Comparison of ENCODE assay signal across 19 cellular contexts in the genomic region with DNA sequence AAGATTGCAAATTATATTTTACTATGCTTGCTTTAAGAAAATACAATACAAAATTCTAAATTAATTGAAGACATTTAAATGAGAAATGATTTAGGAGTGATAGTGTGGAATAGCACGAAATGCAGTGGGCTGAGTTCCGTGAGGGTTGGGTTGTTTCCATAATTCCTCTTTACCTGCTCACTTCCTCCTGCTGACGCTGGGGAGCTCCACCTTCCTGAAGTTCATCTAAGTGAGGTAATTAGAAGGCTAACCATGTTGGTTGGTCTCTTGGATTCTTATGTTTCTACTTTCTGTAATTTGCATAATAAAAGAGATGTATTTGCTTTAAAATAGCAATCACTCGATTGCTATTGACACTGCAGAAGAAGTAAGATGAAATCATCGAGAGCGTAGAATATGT. TPM values are rescaled to one million over a fixed set of nuclear protein-coding genes. Genes with fewer than 3 reads are reported as not detected.
DNase-seq lines count a peak whose midpoint lies in the region; ATAC-seq, FAIRE-seq and TF ChIP-seq lines count a peak whose summit lies in the region.
"Had no signal": no experiment of that assay in that cellular context is flagged by ENCODE, and none has a peak within 500 bp of the region (broad histone marks: within the 10 kb centered on the region; RNA-seq: fewer than 3 reads in every experiment).

No MANE protein-coding gene starts in this region.

- H2AFZ ChIP-seq in HepG2 (ENCODE audit: low read length) = no peak overlapping the region

- no peak overlapping the region for H3K27ac ChIP-seq in HepG2 (ENCODE audit: extremely low read length, insufficient read depth, low read length)
- no peak overlapping the region for H3K27ac ChIP-seq in right lobe of liver
- H3K27ac ChIP-seq in Peyer's patch = no peak overlapping the region
- H3K27ac ChIP-seq: A549 had no signal

- CTCF ChIA-PET in HepG2 (lab: Yijun Ruan, JAX; ENCODE audit: low intra/inter-chr PET ratio, low total read pairs) = interaction anchor here (4.3 kb wide), 1 partner anchor 108 kb away, joined by 40 read pairs; no protein-coding TSS in a partner anchor

- H3K36me3 ChIP-seq in HepG2 (replicated peaks in 1 of 2; ENCODE audit: control insufficient read depth in 1 of 2, insufficient read depth in 2 of 2, low read length in 2 of 2) (no peaks in the 10 kb centered on the region), right lobe of liver (no peaks in the 10 kb centered on the region), Peyer's patch (no peaks in the 10 kb centered on the region)

- TF ChIP-seq POLR2A in HepG2 (IDR thresholded peaks at IDR 0.05; ENCODE audit: insufficient read depth in 1 of 2, low read depth in 2 of 2, low read length in 2 of 2) = no peak
- TF ChIP-seq POLR2A in right lobe of liver (IDR thresholded peaks at IDR 0.05) = no peak
- TF ChIP-seq POLR2A in Peyer's patch (IDR thresholded peaks at IDR 0.05) = no peak

- intact Hi-C loops in HepG2 (cut with micrococcal nuclease; ENCODE audit: unreplicated experiment) = loop anchor here (5.0 kb wide), 1 partner anchor 94 kb away; no protein-coding TSS in a partner anchor
- intact Hi-C loops in right lobe of liver (cut with DNase I) = no loop called here
- intact Hi-C loops in left colon (cut with DNase I, micrococcal nuclease) = no loop called here

- H3K9ac ChIP-seq in HepG2 (ENCODE audit: insufficient read depth, low read depth, low read length) = no peak overlapping the region

- H3K4me1 ChIP-seq in HepG2 (ENCODE audit: insufficient read depth, low read length) (no peaks in the 10 kb centered on the region), right lobe of liver (no peaks in the 10 kb centered on the region), Peyer's patch (no peaks in the 10 kb centered on the region)
- H3K4me1 ChIP-seq: A549 had no signal

- no peaks in the 10 kb centered on the region for H3K9me3 ChIP-seq in HepG2 (ENCODE audit: low read length)
- no peaks in the 10 kb centered on the region for H3K9me3 ChIP-seq in right lobe of liver
- H3K9me3 ChIP-seq in Peyer's patch = no peaks in the 10 kb centered on the region
- H3K9me3 ChIP-seq: A549 had no signal

- in situ Hi-C loops in HepG2 (cut with HindIII; ENCODE audit: extremely low pct_ligation_motif_present, low pct_unique_long_range_greater_than_20kb) = loop anchor here (10.0 kb wide), 1 partner anchor 73 kb away; no protein-coding TSS in a partner anchor

- no peaks in the 10 kb centered on the region for H4K20me1 ChIP-seq in HepG2 (ENCODE audit: insufficient read depth, low read length)

- no TSS peak for BruUV-seq in HepG2 (replicated peaks; lab: Mats Ljungman, UMichigan)

- TF ChIP-seq CTCF in HepG2 (CRISPR knock-in tag; IDR thresholded peaks at IDR 0.05) (peak; percentile 22; the same call in 1 of the 2 replicates), right lobe of liver (IDR thresholded peaks at IDR 0.05) (no peak), Peyer's patch (IDR thresholded peaks at IDR 0.05) (peak in 4 of 6 experiments; percentile 11 to 52 (median 40))

- WGBS in HepG2 (ENCODE audit: low lambda C conversion rate) = 39% methylated on average over 6 of the region's 6 CpGs
- 59% methylated on average over 6 of the region's 6 CpGs for WGBS in right lobe of liver (ENCODE audit: insufficient coverage, low coverage, low lambda C conversion rate, missing lambda C conversion rate)

- H3K4me3 ChIP-seq in HepG2 (replicated peaks in 1 of 3; ENCODE audit: insufficient read depth in 1 of 3, low read depth in 2 of 3, low read length in 3 of 3) (no peak overlapping the region), right lobe of liver (no peak overlapping the region), Peyer's patch (no peak overlapping the region)
- H3K4me3 ChIP-seq: A549 had no signal

- DNase-seq in HepG2 (ENCODE audit: low spot score) = no peak
- DNase-seq in right lobe of liver = no peak
- DNase-seq in Peyer's patch = peak in 1 of 3 donors; percentile 52
- DNase-seq in left colon = peak in 1 of 2 donors; percentile 16
- DNase-seq in AML-193 (lab: John Stamatoyannopoulos, UW) = no peak
- DNase-seq: CD8-positive, alpha-beta T cell; COR-L47; DND-41; GDM1; HCEC 1CT; HFFc6; IMR-90 had no signal

- FAIRE-seq in HepG2 (lab: Jason Lieb, UNC) = no peak
- FAIRE-seq: A549 had no signal

- POLR2A ChIA-PET in HepG2 (lab: Yijun Ruan, JAX) = no interaction called here

- no peak for ATAC-seq in HepG2
- ATAC-seq in right lobe of liver = no peak
- peak; percentile 90 for ATAC-seq in left colon
- ATAC-seq in HG02884 (IDR thresholded peaks at IDR 0.05; ENCODE audit: unreplicated experiment) = no peak
- ATAC-seq in GM18861 (IDR thresholded peaks at IDR 0.05; ENCODE audit: unreplicated experiment) = no peak
- ATAC-seq: A549; CD8-positive, alpha-beta T cell had no signal

- TF ChIP-seq EP300 in HepG2 (IDR thresholded peaks at IDR 0.05; ENCODE audit: low read depth in 2 of 2, low read length in 2 of 2) = no peak
- no peak for TF ChIP-seq EP300 in HepG2 (CRISPR knock-in tag; IDR thresholded peaks at IDR 0.05; ENCODE audit: borderline replicate concordance)

- no peak overlapping the region for H3K4me2 ChIP-seq in HepG2 (ENCODE audit: low read depth, low read length)
- H3K4me2 ChIP-seq: A549 had no signal

- TF ChIP-seq RAD21 in HepG2 (CRISPR knock-in tag; IDR thresholded peaks at IDR 0.05) = no peak

- H3K79me2 ChIP-seq in HepG2 (ENCODE audit: insufficient read depth, low read length) = no peaks in the 10 kb centered on the region

- H3K27me3 ChIP-seq in HepG2 (ENCODE audit: control insufficient read depth in 1 of 2, insufficient read depth in 2 of 2, low read length in 2 of 2) = no peaks in the 10 kb centered on the region
- H3K27me3 ChIP-seq in right lobe of liver = no peaks in the 10 kb centered on the region
- no peaks in the 10 kb centered on the region for H3K27me3 ChIP-seq in Peyer's patch

RNA-seq across cellular contexts. Expression of a gene that starts 4.7 kb away (rescaled TPM):
- total RNA-seq in HepG2 (2016; rRNA removed; fragmentation: Illumina TruSeq; extraction: Trizol) = not detected in 2 replicates
- total RNA-seq in HepG2 (2016; cell fraction: cytosol; rRNA removed; fragmentation: Illumina TruSeq; extraction: Trizol; ENCODE audit: low read depth) = not detected in 2 replicates
- not detected in 2 replicates for total RNA-seq in HepG2 (2016; cell fraction: insoluble cytoplasmic fraction; rRNA removed; fragmentation: Illumina TruSeq; extraction: Trizol)
- not detected in 2 replicates for total RNA-seq in HepG2 (2016; cell fraction: membrane; rRNA removed; fragmentation: Illumina TruSeq; extraction: Trizol)
- not detected in 2 replicates for total RNA-seq in HepG2 (2016; cell fraction: nucleus; rRNA removed; fragmentation: Illumina TruSeq; extraction: Trizol)
- not detected in 2 replicates for polyA plus RNA-seq in HepG2 (2011; rRNA removed)
- polyA plus RNA-seq in HepG2 (2011; cell fraction: cytosol; rRNA removed) = not detected in 2 replicates
- polyA plus RNA-seq in HepG2 (2011; cell fraction: nucleus; rRNA removed) = not detected in 2 replicates
- not detected in 2 replicates for polyA plus RNA-seq in HepG2 (2012)
- polyA plus RNA-seq in HepG2 (2016; cell fraction: cytosol; fragmentation: Illumina TruSeq; extraction: Trizol; ENCODE audit: low read depth) = not detected in 2 replicates
- not detected in 2 replicates for polyA plus RNA-seq in HepG2 (2016; cell fraction: insoluble cytoplasmic fraction; fragmentation: Illumina TruSeq; extraction: Trizol; ENCODE audit: low read depth)
- not detected in 2 replicates for polyA plus RNA-seq in HepG2 (2016; cell fraction: membrane; fragmentation: Illumina TruSeq; extraction: Trizol; ENCODE audit: low read depth)
- polyA plus RNA-seq in HepG2 (2016; cell fraction: nucleus; fragmentation: Illumina TruSeq; extraction: Trizol; ENCODE audit: insufficient read depth, low read depth) = not detected in 2 replicates
- not detected in 2 replicates for polyA minus RNA-seq in HepG2 (2011; rRNA and poly(A)+ RNA removed; ENCODE audit: low replicate concordance)
- polyA minus RNA-seq in HepG2 (2011; cell fraction: cytosol; rRNA and poly(A)+ RNA removed) = not detected in 2 replicates
- not detected in 2 replicates for polyA minus RNA-seq in HepG2 (2011; cell fraction: nucleus; rRNA and poly(A)+ RNA removed)
- total RNA-seq in right lobe of liver = not detected
- not detected for total RNA-seq in Peyer's patch
- not detected for total RNA-seq in left colon
- total RNA-seq: CD8-positive, alpha-beta T cell; H4; HFFc6; IMR-90 had no signal
- polyA plus RNA-seq: A549, AG04450, BJ, CD14-positive monocyte, IMR-90 had no signal

RNA-seq across cellular contexts. Expression of a gene that starts 42.6 kb away (rescaled TPM):
- not detected in 2 replicates for total RNA-seq in HepG2 (2016; rRNA removed; fragmentation: Illumina TruSeq; extraction: Trizol)
- total RNA-seq in HepG2 (2016; cell fraction: cytosol; rRNA removed; fragmentation: Illumina TruSeq; extraction: Trizol; ENCODE audit: low read depth) = not detected in 2 replicates
- total RNA-seq in HepG2 (2016; cell fraction: insoluble cytoplasmic fraction; rRNA removed; fragmentation: Illumina TruSeq; extraction: Trizol) = not detected in 2 replicates
- total RNA-seq in HepG2 (2016; cell fraction: membrane; rRNA removed; fragmentation: Illumina TruSeq; extraction: Trizol) = not detected in 2 replicates
- not detected in 2 replicates for total RNA-seq in HepG2 (2016; cell fraction: nucleus; rRNA removed; fragmentation: Illumina TruSeq; extraction: Trizol)
- polyA plus RNA-seq in HepG2 (2011; rRNA removed) = not detected in 2 replicates
- polyA plus RNA-seq in HepG2 (2011; cell fraction: cytosol; rRNA removed) = not detected in 2 replicates
- polyA plus RNA-seq in HepG2 (2011; cell fraction: nucleus; rRNA removed) = not detected in 2 replicates
- polyA plus RNA-seq in HepG2 (2012) = not detected in 2 replicates
- not detected in 2 replicates for polyA plus RNA-seq in HepG2 (2016; cell fraction: cytosol; fragmentation: Illumina TruSeq; extraction: Trizol; ENCODE audit: low read depth)
- not detected in 2 replicates for polyA plus RNA-seq in HepG2 (2016; cell fraction: insoluble cytoplasmic fraction; fragmentation: Illumina TruSeq; extraction: Trizol; ENCODE audit: low read depth)
- not detected in 2 replicates for polyA plus RNA-seq in HepG2 (2016; cell fraction: membrane; fragmentation: Illumina TruSeq; extraction: Trizol; ENCODE audit: low read depth)
- polyA plus RNA-seq in HepG2 (2016; cell fraction: nucleus; fragmentation: Illumina TruSeq; extraction: Trizol; ENCODE audit: insufficient read depth, low read depth) = not detected in 2 replicates
- polyA minus RNA-seq in HepG2 (2011; rRNA and poly(A)+ RNA removed; ENCODE audit: low replicate concordance) = not detected in 2 replicates
- not detected in 2 replicates for polyA minus RNA-seq in HepG2 (2011; cell fraction: cytosol; rRNA and poly(A)+ RNA removed)
- polyA minus RNA-seq in HepG2 (2011; cell fraction: nucleus; rRNA and poly(A)+ RNA removed) = not detected in 2 replicates
- not detected for total RNA-seq in right lobe of liver
- not detected for total RNA-seq in Peyer's patch
- total RNA-seq in left colon = not detected
- total RNA-seq: CD8-positive, alpha-beta T cell; H4; HFFc6; IMR-90 had no signal
- polyA plus RNA-seq: A549, AG04450, BJ, CD14-positive monocyte, IMR-90 had no signal

RNA-seq across cellular contexts. Expression of a gene that starts 52.8 kb away (rescaled TPM):
- total RNA-seq in HepG2 (2016; rRNA removed; fragmentation: Illumina TruSeq; extraction: Trizol) (not detected in 2 replicates), right lobe of liver (not detected), Peyer's patch (not detected), left colon (not detected)
- total RNA-seq in HepG2 (2016; cell fraction: cytosol; rRNA removed; fragmentation: Illumina TruSeq; extraction: Trizol; ENCODE audit: low read depth) = not detected in 2 replicates
- total RNA-seq in HepG2 (2016; cell fraction: insoluble cytoplasmic fraction; rRNA removed; fragmentation: Illumina TruSeq; extraction: Trizol) = not detected in 2 replicates
- not detected in 2 replicates for total RNA-seq in HepG2 (2016; cell fraction: membrane; rRNA removed; fragmentation: Illumina TruSeq; extraction: Trizol)
- total RNA-seq in HepG2 (2016; cell fraction: nucleus; rRNA removed; fragmentation: Illumina TruSeq; extraction: Trizol) = not detected in 2 replicates
- not detected in 2 replicates for polyA plus RNA-seq in HepG2 (2011; rRNA removed)
- polyA plus RNA-seq in HepG2 (2011; cell fraction: cytosol; rRNA removed) = not detected in 2 replicates
- polyA plus RNA-seq in HepG2 (2011; cell fraction: nucleus; rRNA removed) = not detected in 2 replicates
- polyA plus RNA-seq in HepG2 (2012) = not detected in 2 replicates
- not detected in 2 replicates for polyA plus RNA-seq in HepG2 (2016; cell fraction: cytosol; fragmentation: Illumina TruSeq; extraction: Trizol; ENCODE audit: low read depth)
- polyA plus RNA-seq in HepG2 (2016; cell fraction: insoluble cytoplasmic fraction; fragmentation: Illumina TruSeq; extraction: Trizol; ENCODE audit: low read depth) = not detected in 2 replicates
- not detected in 2 replicates for polyA plus RNA-seq in HepG2 (2016; cell fraction: membrane; fragmentation: Illumina TruSeq; extraction: Trizol; ENCODE audit: low read depth)
- polyA plus RNA-seq in HepG2 (2016; cell fraction: nucleus; fragmentation: Illumina TruSeq; extraction: Trizol; ENCODE audit: insufficient read depth, low read depth) = not detected in 2 replicates
- not detected in 2 replicates for polyA minus RNA-seq in HepG2 (2011; rRNA and poly(A)+ RNA removed; ENCODE audit: low replicate concordance)
- polyA minus RNA-seq in HepG2 (2011; cell fraction: cytosol; rRNA and poly(A)+ RNA removed) = not detected in 2 replicates
- polyA minus RNA-seq in HepG2 (2011; cell fraction: nucleus; rRNA and poly(A)+ RNA removed) = not detected in 2 replicates
- total RNA-seq: CD8-positive, alpha-beta T cell; H4; HFFc6; IMR-90 had no signal
- polyA plus RNA-seq: A549, AG04450, BJ, CD14-positive monocyte, IMR-90 had no signal

RNA-seq across cellular contexts. Expression of a gene that starts 57.7 kb away (rescaled TPM):
- total RNA-seq in HepG2 (2016; rRNA removed; fragmentation: Illumina TruSeq; extraction: Trizol) (not detected in 2 replicates), right lobe of liver (not detected), Peyer's patch (10 to 100 TPM in 3 of 4 donors, not detected in 1; 28.5 to 53.8 (median 34.7) TPM), left colon (100 to 1,000 TPM; 366 to 407 TPM)
- total RNA-seq in HepG2 (2016; cell fraction: cytosol; rRNA removed; fragmentation: Illumina TruSeq; extraction: Trizol; ENCODE audit: low read depth) = not detected in 2 replicates
- total RNA-seq in HepG2 (2016; cell fraction: insoluble cytoplasmic fraction; rRNA removed; fragmentation: Illumina TruSeq; extraction: Trizol) = not detected in 2 replicates
- not detected in 2 replicates for total RNA-seq in HepG2 (2016; cell fraction: membrane; rRNA removed; fragmentation: Illumina TruSeq; extraction: Trizol)
- not detected in 2 replicates for total RNA-seq in HepG2 (2016; cell fraction: nucleus; rRNA removed; fragmentation: Illumina TruSeq; extraction: Trizol)
- polyA plus RNA-seq in HepG2 (2011; rRNA removed) = not detected in 2 replicates
- not detected in 2 replicates for polyA plus RNA-seq in HepG2 (2011; cell fraction: cytosol; rRNA removed)
- polyA plus RNA-seq in HepG2 (2011; cell fraction: nucleus; rRNA removed) = not detected in 2 replicates
- not detected in 2 replicates for polyA plus RNA-seq in HepG2 (2012)
- polyA plus RNA-seq in HepG2 (2016; cell fraction: cytosol; fragmentation: Illumina TruSeq; extraction: Trizol; ENCODE audit: low read depth) = not detected in 2 replicates
- not detected in 2 replicates for polyA plus RNA-seq in HepG2 (2016; cell fraction: insoluble cytoplasmic fraction; fragmentation: Illumina TruSeq; extraction: Trizol; ENCODE audit: low read depth)
- not detected in 2 replicates for polyA plus RNA-seq in HepG2 (2016; cell fraction: membrane; fragmentation: Illumina TruSeq; extraction: Trizol; ENCODE audit: low read depth)
- polyA plus RNA-seq in HepG2 (2016; cell fraction: nucleus; fragmentation: Illumina TruSeq; extraction: Trizol; ENCODE audit: insufficient read depth, low read depth) = not detected in 2 replicates
- polyA minus RNA-seq in HepG2 (2011; rRNA and poly(A)+ RNA removed; ENCODE audit: low replicate concordance) = 0.35 TPM in 1 of 2 replicates, not detected in the other
- polyA minus RNA-seq in HepG2 (2011; cell fraction: cytosol; rRNA and poly(A)+ RNA removed) = not detected in 2 replicates
- not detected in 2 replicates for polyA minus RNA-seq in HepG2 (2011; cell fraction: nucleus; rRNA and poly(A)+ RNA removed)
- total RNA-seq: CD8-positive, alpha-beta T cell; IMR-90 had no signal
- polyA plus RNA-seq: AG04450, BJ, CD14-positive monocyte, IMR-90 had no signal

Comparison
In these comparisons a context has a peak if more than half of its experiments do, and no peak if none do; other contexts are left out.
1. CTCF ChIP-seq: peak in HepG2 (single experiment) and Peyer's patch (4 of 6); none in right lobe of liver (0 of 4).